9 cellular contexts compared by ENCODE assay signal in genomic region chr3:42043116-42043796, GRCh38. TPM values are rescaled to one million over a fixed set of nuclear protein-coding genes. Genes with fewer than 3 reads are reported as not detected.
A peak's percentile ranks its signal among the peaks of the same experiment; 100 is the strongest.
DNase-seq lines count a peak whose midpoint lies in the region; ATAC-seq and TF ChIP-seq lines count a peak whose summit lies in the region.
"Had no signal": no experiment of that assay in that cellular context is flagged by ENCODE, and none has a peak within 500 bp of the region (broad histone marks: within the 10 kb centered on the region; RNA-seq: fewer than 3 reads in every experiment).

No MANE protein-coding gene starts in this region.

- ATAC-seq in left colon = peak; percentile 10

- in situ Hi-C loops in astrocyte of the spinal cord (cut with HindIII; ENCODE audit: low sequenced_read_pairs) = no loop called here

- peak overlapping the region; percentile 92 for H3K27ac Mint-ChIP-seq in type B pancreatic cell
- H3K27ac Mint-ChIP-seq in activated CD4-positive, alpha-beta memory T cell treated with anti-CD3 and anti-CD28 coated beads, Interleukin-2, amount 10 ng/mL, durations not matched to agents 7 days and 5 days = no peak overlapping the region

- TF ChIP-seq CTCF in astrocyte of the spinal cord (IDR thresholded peaks at IDR 0.05; ENCODE audit: low read depth, low read length) (no peak), type B pancreatic cell (conservative IDR thresholded peaks at IDR 0.05) (no peak)

- H3K27me3 Mint-ChIP-seq in type B pancreatic cell = no peaks in the 10 kb centered on the region
- no peaks in the 10 kb centered on the region for H3K27me3 Mint-ChIP-seq in activated CD4-positive, alpha-beta memory T cell treated with anti-CD3 and anti-CD28 coated beads, Interleukin-2, amount 10 ng/mL, durations not matched to agents 7 days and 5 days

- peak overlapping the region; percentile 82 for H3K4me3 Mint-ChIP-seq in type B pancreatic cell
- no peak overlapping the region for H3K4me3 Mint-ChIP-seq in activated CD4-positive, alpha-beta memory T cell treated with anti-CD3 and anti-CD28 coated beads, Interleukin-2, amount 10 ng/mL, durations not matched to agents 7 days and 5 days

- intact Hi-C loops in left colon (cut with DNase I, micrococcal nuclease) = no loop called here

- POLR2A ChIA-PET in activated CD4-positive, alpha-beta memory T cell treated with anti-CD3 and anti-CD28 coated beads, Interleukin-2, amount 10 ng/mL, durations not matched to agents 7 days and 5 days (lab: Charles Lee) = no interaction called here

- no peaks in the 10 kb centered on the region for H3K9me3 Mint-ChIP-seq in type B pancreatic cell
- no peaks in the 10 kb centered on the region for H3K9me3 Mint-ChIP-seq in activated CD4-positive, alpha-beta memory T cell treated with anti-CD3 and anti-CD28 coated beads, Interleukin-2, amount 10 ng/mL, durations not matched to agents 7 days and 5 days

- H3K36me3 Mint-ChIP-seq in type B pancreatic cell = no peaks in the 10 kb centered on the region
- H3K36me3 Mint-ChIP-seq in activated CD4-positive, alpha-beta memory T cell treated with anti-CD3 and anti-CD28 coated beads, Interleukin-2, amount 10 ng/mL, durations not matched to agents 7 days and 5 days (ENCODE audit: low read depth) = no peaks in the 10 kb centered on the region

- H3K4me1 Mint-ChIP-seq in type B pancreatic cell (ENCODE audit: unreplicated experiment) = peaks cover 37% of the 10 kb centered on the region
- peaks cover 20% of the 10 kb centered on the region for H3K4me1 Mint-ChIP-seq in activated CD4-positive, alpha-beta memory T cell treated with anti-CD3 and anti-CD28 coated beads, Interleukin-2, amount 10 ng/mL, durations not matched to agents 7 days and 5 days

- DNase-seq in NCI-H1417 (lab: John Stamatoyannopoulos, UW) (peak in 2 of 3 experiments; percentile 72 to 91), NCI-H1417 treated with DMSO at 0.1 percent for 48 hours (lab: John Stamatoyannopoulos, UW) (no peak), astrocyte of the spinal cord (ENCODE audit: low read depth, low spot score) (peak; percentile 81), left colon (no peak), type B pancreatic cell (ENCODE audit: extremely low spot score, unreplicated experiment) (peak; percentile 80)
- no peak for DNase-seq in central memory CD4-positive, alpha-beta T cell
- no peak for DNase-seq in activated CD4-positive, alpha-beta memory T cell treated with anti-CD3 and anti-CD28 coated beads, Interleukin-2, amount 10 ng/mL, durations not matched to agents 7 days and 5 days
- DNase-seq in effector CD4-positive, alpha-beta T cell = no peak
- DNase-seq: 8988T had no signal

- CTCF ChIA-PET in activated CD4-positive, alpha-beta memory T cell treated with anti-CD3 and anti-CD28 coated beads, Interleukin-2, amount 10 ng/mL, durations not matched to agents 7 days and 5 days (lab: Charles Lee) = no interaction called here

- H3K4me3 ChIP-seq in astrocyte of the spinal cord (ENCODE audit: low read depth, low read length) = no peak overlapping the region

RNA-seq across cellular contexts. Expression of gene TRAK1, which starts 47.9 kb away (rescaled TPM):
- total RNA-seq in left colon (10 to 100 TPM; 81.2 to 91.6 TPM), type B pancreatic cell (ENCODE audit: low replicate concordance) (49.2 and 54.7 TPM in 2 replicates)
- 10 to 100 TPM; 23.7 to 25.9 TPM for total RNA-seq in activated CD4-positive, alpha-beta memory T cell treated with anti-CD3 and anti-CD28 coated beads, Interleukin-2, amount 10 ng/mL, durations not matched to agents 7 days and 5 days

Comparison
In these comparisons a context has a peak if more than half of its experiments do, and no peak if none do; other contexts are left out.
1. DNase-seq: peak in NCI-H1417 (2 of 3), astrocyte of the spinal cord (single experiment) and type B pancreatic cell (single experiment); none in NCI-H1417 treated with DMSO at 0.1 percent for 48 hours (single experiment), left colon (0 of 2), central memory CD4-positive, alpha-beta T cell (single experiment), activated CD4-positive, alpha-beta memory T cell treated with anti-CD3 and anti-CD28 coated beads, Interleukin-2, amount 10 ng/mL, durations not matched to agents 7 days and 5 days (single experiment) and effector CD4-positive, alpha-beta T cell (single experiment).